1 cellular context compared by ENCODE assay signal in the genomic region with DNA sequence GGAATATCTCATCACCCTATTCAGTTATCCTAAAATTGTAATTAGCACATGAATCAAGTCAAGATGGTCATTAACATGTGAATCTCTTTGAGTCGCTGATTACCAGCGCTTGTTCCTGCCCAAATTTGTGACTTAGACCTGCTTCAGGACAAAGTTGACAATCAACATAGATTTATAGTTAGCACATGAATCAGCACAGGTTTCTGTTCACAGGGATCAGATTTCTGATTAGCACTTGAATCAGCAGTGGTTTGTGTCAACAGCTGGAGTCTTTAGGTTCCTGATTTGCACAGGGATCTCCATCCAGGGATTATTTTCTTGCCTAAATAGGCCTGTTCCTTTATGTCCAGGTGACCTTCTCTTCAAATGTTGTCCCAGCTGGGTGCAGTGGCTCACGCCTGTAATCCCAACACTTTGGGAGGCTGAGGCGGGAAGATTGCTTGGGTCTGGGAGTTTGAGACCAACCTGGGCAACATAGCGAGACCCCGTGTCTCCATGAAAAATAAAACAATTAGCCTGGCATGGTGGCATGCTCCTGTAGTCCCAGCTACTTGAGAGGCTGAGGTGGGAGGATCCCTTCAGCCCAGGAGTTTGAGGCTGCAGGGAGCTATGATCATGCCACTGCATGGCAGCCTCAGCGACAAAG.
TF ChIP-seq lines count a peak whose summit lies in the region.

No MANE protein-coding gene starts in this region.

TF ChIP-seq in GM23338, 12 proteins besides CTCF, POLR2A, EP300 and RAD21:
- TF ChIP-seq NANOG (IDR thresholded peaks at IDR 0.05; ENCODE audit: borderline replicate concordance): 0 out of 2 replicates have a peak, but pooled peaks have one; percentile 36
- no peak for TF ChIP-seq EZH2phosphoT487 (IDR thresholded peaks at IDR 0.05; ENCODE audit: unreplicated experiment)
